Comparison of ENCODE assay signal across 1 cellular context in the genomic region with DNA sequence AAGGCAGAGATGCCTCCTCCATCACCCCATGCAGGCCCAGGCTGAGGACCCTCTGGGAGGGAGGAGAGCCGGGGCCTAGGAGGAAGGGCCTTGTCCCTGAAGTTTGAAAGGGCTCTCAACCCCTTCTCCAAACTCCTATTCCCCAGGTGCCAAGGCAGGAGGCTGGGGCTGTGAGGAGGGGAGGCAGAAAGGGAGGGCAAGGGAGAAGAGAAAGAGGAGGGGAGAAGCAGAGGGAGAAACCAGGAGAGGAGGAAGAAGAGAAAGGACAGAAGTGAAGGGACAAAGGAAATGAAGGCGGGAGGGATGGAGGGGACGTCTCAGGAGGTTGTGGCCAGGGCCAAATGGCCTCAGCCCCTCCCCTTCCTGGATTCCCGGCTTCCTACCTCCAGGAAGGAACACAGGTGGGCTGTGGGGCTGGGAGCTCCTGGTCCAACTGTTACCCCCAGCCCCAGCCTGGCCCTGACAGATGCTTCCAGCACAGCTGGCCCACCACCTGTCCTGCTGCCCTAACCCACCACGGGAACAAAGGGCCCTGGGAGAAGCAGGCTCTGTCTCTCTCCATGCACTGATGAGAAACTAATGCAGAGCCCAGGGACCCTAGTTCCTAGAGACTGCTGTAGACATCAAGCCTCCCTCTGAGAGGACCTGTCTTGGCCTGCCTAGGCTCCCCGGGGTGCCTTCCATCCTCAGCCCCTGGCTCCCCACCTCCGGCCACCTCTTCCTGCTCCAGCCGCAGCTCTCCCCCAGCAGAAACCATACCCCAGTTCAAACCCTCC.
TF ChIP-seq lines count a peak whose summit lies in the region.

No MANE protein-coding gene starts in this region.

TF ChIP-seq in K562, 482 proteins besides CTCF, POLR2A, EP300 and RAD21:
- TF ChIP-seq YY1 (IDR thresholded peaks at IDR 0.05; ENCODE audit: borderline replicate concordance in 1 of 3, control insufficient read depth in 1 of 3, extremely low read depth in 1 of 3, insufficient read depth in 3 of 3, insufficient read length in 1 of 3, insufficient replicate concordance in 2 of 3, low read depth in 1 of 3, low read length in 2 of 3) = no peak
- TF ChIP-seq, protein P1, sequence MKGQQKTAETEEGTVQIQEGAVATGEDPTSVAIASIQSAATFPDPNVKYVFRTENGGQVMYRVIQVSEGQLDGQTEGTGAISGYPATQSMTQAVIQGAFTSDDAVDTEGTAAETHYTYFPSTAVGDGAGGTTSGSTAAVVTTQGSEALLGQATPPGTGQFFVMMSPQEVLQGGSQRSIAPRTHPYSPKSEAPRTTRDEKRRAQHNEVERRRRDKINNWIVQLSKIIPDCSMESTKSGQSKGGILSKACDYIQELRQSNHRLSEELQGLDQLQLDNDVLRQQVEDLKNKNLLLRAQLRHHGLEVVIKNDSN (CRISPR knock-in tag; IDR thresholded peaks at IDR 0.05) = 0 out of 2 replicates have a peak, but pooled peaks have one; percentile 5
- no peak for TF ChIP-seq SREBF2 (CRISPR knock-in tag; IDR thresholded peaks at IDR 0.05)
- TF ChIP-seq, protein P2, sequence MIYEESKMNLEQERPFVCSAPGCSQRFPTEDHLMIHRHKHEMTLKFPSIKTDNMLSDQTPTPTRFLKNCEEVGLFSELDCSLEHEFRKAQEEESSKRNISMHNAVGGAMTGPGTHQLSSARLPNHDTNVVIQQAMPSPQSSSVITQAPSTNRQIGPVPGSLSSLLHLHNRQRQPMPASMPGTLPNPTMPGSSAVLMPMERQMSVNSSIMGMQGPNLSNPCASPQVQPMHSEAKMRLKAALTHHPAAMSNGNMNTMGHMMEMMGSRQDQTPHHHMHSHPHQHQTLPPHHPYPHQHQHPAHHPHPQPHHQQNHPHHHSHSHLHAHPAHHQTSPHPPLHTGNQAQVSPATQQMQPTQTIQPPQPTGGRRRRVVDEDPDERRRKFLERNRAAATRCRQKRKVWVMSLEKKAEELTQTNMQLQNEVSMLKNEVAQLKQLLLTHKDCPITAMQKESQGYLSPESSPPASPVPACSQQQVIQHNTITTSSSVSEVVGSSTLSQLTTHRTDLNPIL (CRISPR knock-in tag; IDR thresholded peaks at IDR 0.05) = no peak
- TF ChIP-seq RBFOX2 (IDR thresholded peaks at IDR 0.05; ENCODE audit: low read depth, low read length) = 0 out of 2 replicates have a peak, but pooled peaks have one; percentile 30
- no peak for TF ChIP-seq ZBTB17 (CRISPR knock-in tag; IDR thresholded peaks at IDR 0.05)
- TF ChIP-seq BRCA1 (IDR thresholded peaks at IDR 0.05) = no peak
- 0 out of 2 replicates have a peak, but pooled peaks have one; percentile 17 for TF ChIP-seq BRCA1 (CRISPR knock-in tag; IDR thresholded peaks at IDR 0.05)
- 0 out of 2 replicates have a peak, but pooled peaks have one; percentile 25 for TF ChIP-seq POLR2AphosphoS5 (IDR thresholded peaks at IDR 0.05; ENCODE audit: control insufficient read depth, insufficient read depth, low read depth, low read length)
TF ChIP-seq in K562: peak in this region for 4.
